8 cellular contexts compared by ENCODE assay signal in genomic region chr1:39102537-39103320, GRCh38.
DNase-seq lines count a peak whose midpoint lies in the region; ATAC-seq lines count a peak whose summit lies in the region.

No MANE protein-coding gene starts in this region.

- H3K9me3 ChIP-seq in ES-I3 (ENCODE audit: control insufficient read depth, insufficient read depth, low read length) (no peaks in the 10 kb centered on the region), neuron (ENCODE audit: low read length) (no peaks in the 10 kb centered on the region)

- DNase-seq in NCI-H526 treated with DMSO at 0.1 percent for 48 hours (lab: John Stamatoyannopoulos, UW), result peak; percentile 89
- peak; percentile 73 for DNase-seq in foreskin melanocyte

- no peaks in the 10 kb centered on the region for H3K36me3 ChIP-seq in ES-I3 (ENCODE audit: insufficient read depth, low read length)
- H3K36me3 ChIP-seq in neuron (ENCODE audit: insufficient read depth, low read length), result no peaks in the 10 kb centered on the region

- peaks cover 23% of the 10 kb centered on the region for H3K4me1 ChIP-seq in ES-I3 (ENCODE audit: insufficient read depth, low read length)
- H3K4me1 ChIP-seq in neuron (ENCODE audit: insufficient read depth, low read length), result peaks cover 48% of the 10 kb centered on the region

- H3K27ac Mint-ChIP-seq in activated T-helper 17 cell treated with anti-CD3 and anti-CD28 coated beads, Interleukin-2, amount 50 U/mL, for 72 hours, result peak overlapping the region; percentile 22

- H3K4me1 Mint-ChIP-seq in activated T-helper 17 cell treated with anti-CD3 and anti-CD28 coated beads, Interleukin-2, amount 50 U/mL, for 72 hours, result peaks cover 29% of the 10 kb centered on the region

- no peak overlapping the region for H2AFZ ChIP-seq in neuron (ENCODE audit: low read depth, low read length)

- H3K4me3 ChIP-seq in neuron (ENCODE audit: low read length), result peak overlapping the region; percentile 10

- peak overlapping the region; percentile 61 for H3K4me3 Mint-ChIP-seq in activated T-helper 17 cell treated with anti-CD3 and anti-CD28 coated beads, Interleukin-2, amount 50 U/mL, for 72 hours

- peak; percentile 39 for ATAC-seq in HG03378 (IDR thresholded peaks at IDR 0.05; ENCODE audit: unreplicated experiment)
- ATAC-seq in activated T-helper 17 cell treated with anti-CD3 and anti-CD28 coated beads, Interleukin-2, amount 50 U/mL, for 72 hours (replicated peaks), result peak; percentile 37
- no peak for ATAC-seq in HG03565 (IDR thresholded peaks at IDR 0.05; ENCODE audit: unreplicated experiment)
- no peak for ATAC-seq in HG02763 (IDR thresholded peaks at IDR 0.05; ENCODE audit: unreplicated experiment)

- H3K27me3 ChIP-seq in neuron (ENCODE audit: insufficient read depth, low read length), result no peaks in the 10 kb centered on the region

- H3K36me3 Mint-ChIP-seq in activated T-helper 17 cell treated with anti-CD3 and anti-CD28 coated beads, Interleukin-2, amount 50 U/mL, for 72 hours (ENCODE audit: low read depth), result peaks cover 6% of the 10 kb centered on the region

- H3K9ac ChIP-seq in ES-I3 (ENCODE audit: low read depth, low read length), result peak overlapping the region; percentile 87

- no peaks in the 10 kb centered on the region for H3K9me3 Mint-ChIP-seq in activated T-helper 17 cell treated with anti-CD3 and anti-CD28 coated beads, Interleukin-2, amount 50 U/mL, for 72 hours

- no peaks in the 10 kb centered on the region for H3K27me3 Mint-ChIP-seq in activated T-helper 17 cell treated with anti-CD3 and anti-CD28 coated beads, Interleukin-2, amount 50 U/mL, for 72 hours

Comparison
In these comparisons a context has a peak if more than half of its experiments do, and no peak if none do; other contexts are left out.
1. ATAC-seq: peak in HG03378 (single experiment) and activated T-helper 17 cell treated with anti-CD3 and anti-CD28 coated beads, Interleukin-2, amount 50 U/mL, for 72 hours (single experiment); none in HG03565 (single experiment) and HG02763 (single experiment).